22 cellular contexts compared by ENCODE assay signal in the genomic region with DNA sequence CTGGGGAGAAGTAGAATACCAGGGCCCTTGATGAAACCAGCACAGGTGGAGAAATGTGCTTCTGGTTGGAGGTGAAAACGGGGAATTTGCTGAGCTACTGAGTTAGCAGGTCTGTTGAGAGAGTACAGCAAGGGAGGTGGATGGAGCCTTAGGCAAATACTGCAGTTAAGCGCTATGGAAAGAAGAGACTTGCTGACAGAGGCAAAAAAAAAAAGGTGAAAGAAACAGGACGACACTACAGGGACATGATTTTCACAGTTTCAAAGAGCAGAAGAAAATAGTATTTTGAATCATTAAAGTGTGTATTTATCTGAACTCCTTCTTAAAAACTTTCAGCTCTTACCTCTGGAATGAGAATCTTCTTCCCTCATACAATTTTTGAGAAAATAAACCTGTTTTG.
DNase-seq lines count a peak whose midpoint lies in the region; ATAC-seq, FAIRE-seq and TF ChIP-seq lines count a peak whose summit lies in the region.
"Had no signal": no experiment of that assay in that cellular context is flagged by ENCODE, and none has a peak within 500 bp of the region (broad histone marks: within the 10 kb centered on the region; RNA-seq: fewer than 3 reads in every experiment).

No MANE protein-coding gene starts in this region.

- H3K4me3 ChIP-seq in HepG2 (replicated peaks in 1 of 3; ENCODE audit: insufficient read depth in 1 of 3, low read depth in 2 of 3, low read length in 3 of 3), result no peak overlapping the region
- H3K4me3 ChIP-seq in right lobe of liver, result no peak overlapping the region
- peak overlapping the region; percentile 21 for H3K4me3 ChIP-seq in parathyroid adenoma (ENCODE audit: low read depth, low read length)
- H3K4me3 ChIP-seq: BLaER1 treated with 17β-estradiol and CSF1 and Interleukin-3, amounts not matched to agents 10 nM and 100 nM; GM12878; GM23248 had no signal

- 26% methylated on average over 3 of the region's 3 CpGs for WGBS in HepG2 (ENCODE audit: low lambda C conversion rate)
- 90% methylated on average over 3 of the region's 3 CpGs for WGBS in right lobe of liver (ENCODE audit: insufficient coverage, low coverage, low lambda C conversion rate, missing lambda C conversion rate)

- BruUV-seq in HepG2 (replicated peaks; lab: Mats Ljungman, UMichigan), result no TSS peak

- TF ChIP-seq POLR2A in HepG2 (IDR thresholded peaks at IDR 0.05; ENCODE audit: insufficient read depth in 1 of 2, low read depth in 2 of 2, low read length in 2 of 2) (no peak), right lobe of liver (IDR thresholded peaks at IDR 0.05) (no peak)

- CTCF ChIA-PET in HepG2 (lab: Yijun Ruan, JAX; ENCODE audit: low intra/inter-chr PET ratio, low total read pairs), result no interaction called here

- TF ChIP-seq CTCF in HepG2 (CRISPR knock-in tag; IDR thresholded peaks at IDR 0.05) (no peak), right lobe of liver (IDR thresholded peaks at IDR 0.05) (no peak), parathyroid adenoma (IDR thresholded peaks at IDR 0.05) (no peak)

- ATAC-seq in HepG2 (no peak), right lobe of liver (no peak), HG03521 (IDR thresholded peaks at IDR 0.05; ENCODE audit: unreplicated experiment) (no peak)
- ATAC-seq: GM12878 had no signal

- DNase-seq in HepG2 (ENCODE audit: low spot score) (no peak), right lobe of liver (no peak), RPMI8226 (peak; percentile 52), COR-L47 (lab: John Stamatoyannopoulos, UW) (no peak)
- DNase-seq: ACHN; AML-193; BE2C; CD4-positive, alpha-beta T cell; CD8-positive, alpha-beta memory T cell; DMS153; DND-41; GDM1; GM23248; H7; HCEC 1CT had no signal

- intact Hi-C loops in HepG2 (cut with micrococcal nuclease; ENCODE audit: unreplicated experiment), result no loop called here
- intact Hi-C loops in right lobe of liver (cut with DNase I), result no loop called here

- POLR2A ChIA-PET in HepG2 (lab: Yijun Ruan, JAX), result no interaction called here

- no peak for FAIRE-seq in HepG2 (lab: Jason Lieb, UNC)
- FAIRE-seq: A204.1, GM12878, GM19239 had no signal

- H3K79me2 ChIP-seq in HepG2 (ENCODE audit: insufficient read depth, low read length) (no peaks in the 10 kb centered on the region), parathyroid adenoma (peaks cover 12% of the 10 kb centered on the region)

- TF ChIP-seq EP300 in HepG2 (IDR thresholded peaks at IDR 0.05; ENCODE audit: low read depth in 2 of 2, low read length in 2 of 2), result no peak
- no peak for TF ChIP-seq EP300 in HepG2 (CRISPR knock-in tag; IDR thresholded peaks at IDR 0.05; ENCODE audit: borderline replicate concordance)

- no peak overlapping the region for H3K9ac ChIP-seq in HepG2 (ENCODE audit: insufficient read depth, low read depth, low read length)
- no peak overlapping the region for H3K9ac ChIP-seq in parathyroid adenoma
- H3K9ac ChIP-seq: BLaER1 treated with 17β-estradiol and CSF1 and Interleukin-3, amounts not matched to agents 10 nM and 100 nM; GM23248 had no signal

- H3K36me3 ChIP-seq in HepG2 (replicated peaks in 1 of 2; ENCODE audit: control insufficient read depth in 1 of 2, insufficient read depth in 2 of 2, low read length in 2 of 2), result no peaks in the 10 kb centered on the region
- H3K36me3 ChIP-seq in right lobe of liver, result no peaks in the 10 kb centered on the region
- H3K36me3 ChIP-seq in parathyroid adenoma (ENCODE audit: control insufficient read depth, insufficient read depth, low read length), result peaks cover 13% of the 10 kb centered on the region
- H3K36me3 ChIP-seq: BE2C; BLaER1 treated with 17β-estradiol and CSF1 and Interleukin-3, amounts not matched to agents 10 nM and 100 nM had no signal

- no peak overlapping the region for H3K4me2 ChIP-seq in HepG2 (ENCODE audit: low read depth, low read length)
- peak overlapping the region; percentile 18 for H3K4me2 ChIP-seq in parathyroid adenoma (ENCODE audit: low read length)
- H3K4me2 ChIP-seq: BLaER1 treated with 17β-estradiol and CSF1 and Interleukin-3, amounts not matched to agents 10 nM and 100 nM had no signal

- H4K20me1 ChIP-seq in HepG2 (ENCODE audit: insufficient read depth, low read length), result no peaks in the 10 kb centered on the region
- H4K20me1 ChIP-seq: BLaER1 treated with 17β-estradiol and CSF1 and Interleukin-3, amounts not matched to agents 10 nM and 100 nM had no signal

- H2AFZ ChIP-seq in HepG2 (ENCODE audit: low read length) (no peak overlapping the region), parathyroid adenoma (no peak overlapping the region)
- H2AFZ ChIP-seq: GM23248 had no signal

- no peak overlapping the region for H3K27ac ChIP-seq in HepG2 (ENCODE audit: extremely low read length, insufficient read depth, low read length)
- no peak overlapping the region for H3K27ac ChIP-seq in right lobe of liver
- peak overlapping the region; percentile 84 for H3K27ac ChIP-seq in parathyroid adenoma
- H3K27ac ChIP-seq: 22Rv1; BLaER1 treated with 17β-estradiol and CSF1 and Interleukin-3, amounts not matched to agents 10 nM and 100 nM; GM23248 had no signal

- H3K4me1 ChIP-seq in HepG2 (ENCODE audit: insufficient read depth, low read length) (no peaks in the 10 kb centered on the region), right lobe of liver (no peaks in the 10 kb centered on the region), parathyroid adenoma (peaks cover 56% of the 10 kb centered on the region)
- H3K4me1 ChIP-seq: BE2C; BLaER1 treated with 17β-estradiol and CSF1 and Interleukin-3, amounts not matched to agents 10 nM and 100 nM had no signal

- no peaks in the 10 kb centered on the region for H3K27me3 ChIP-seq in HepG2 (ENCODE audit: control insufficient read depth in 1 of 2, insufficient read depth in 2 of 2, low read length in 2 of 2)
- no peaks in the 10 kb centered on the region for H3K27me3 ChIP-seq in right lobe of liver
- H3K27me3 ChIP-seq in parathyroid adenoma (ENCODE audit: control insufficient read depth, insufficient read depth, low read length), result no peaks in the 10 kb centered on the region
- H3K27me3 ChIP-seq: BE2C; BLaER1 treated with 17β-estradiol and CSF1 and Interleukin-3, amounts not matched to agents 10 nM and 100 nM had no signal

- no peak for TF ChIP-seq RAD21 in HepG2 (CRISPR knock-in tag; IDR thresholded peaks at IDR 0.05)

- H3K9me3 ChIP-seq in HepG2 (ENCODE audit: low read length) (no peaks in the 10 kb centered on the region), right lobe of liver (no peaks in the 10 kb centered on the region), parathyroid adenoma (ENCODE audit: control insufficient read depth, low read length) (no peaks in the 10 kb centered on the region)
- H3K9me3 ChIP-seq: BE2C; BLaER1 treated with 17β-estradiol and CSF1 and Interleukin-3, amounts not matched to agents 10 nM and 100 nM had no signal

- in situ Hi-C loops in HepG2 (cut with HindIII; ENCODE audit: extremely low pct_ligation_motif_present, low pct_unique_long_range_greater_than_20kb), result no loop called here

TF ChIP-seq in HepG2, 621 proteins besides CTCF, POLR2A, EP300 and RAD21:
- TF ChIP-seq MAFF (IDR thresholded peaks at IDR 0.05; ENCODE audit: low read depth, low read length), result peak; percentile 56; the same call in 1 of the 2 replicates
- TF ChIP-seq MAFK (conservative IDR thresholded peaks at IDR 0.05 in 1 of 2, IDR thresholded peaks at IDR 0.05 in 1 of 2; ENCODE audit: low read length in 2 of 2), result peak; percentile 42 to 82; a peak in 3 of 4 replicates
- TF ChIP-seq, protein P1, sequence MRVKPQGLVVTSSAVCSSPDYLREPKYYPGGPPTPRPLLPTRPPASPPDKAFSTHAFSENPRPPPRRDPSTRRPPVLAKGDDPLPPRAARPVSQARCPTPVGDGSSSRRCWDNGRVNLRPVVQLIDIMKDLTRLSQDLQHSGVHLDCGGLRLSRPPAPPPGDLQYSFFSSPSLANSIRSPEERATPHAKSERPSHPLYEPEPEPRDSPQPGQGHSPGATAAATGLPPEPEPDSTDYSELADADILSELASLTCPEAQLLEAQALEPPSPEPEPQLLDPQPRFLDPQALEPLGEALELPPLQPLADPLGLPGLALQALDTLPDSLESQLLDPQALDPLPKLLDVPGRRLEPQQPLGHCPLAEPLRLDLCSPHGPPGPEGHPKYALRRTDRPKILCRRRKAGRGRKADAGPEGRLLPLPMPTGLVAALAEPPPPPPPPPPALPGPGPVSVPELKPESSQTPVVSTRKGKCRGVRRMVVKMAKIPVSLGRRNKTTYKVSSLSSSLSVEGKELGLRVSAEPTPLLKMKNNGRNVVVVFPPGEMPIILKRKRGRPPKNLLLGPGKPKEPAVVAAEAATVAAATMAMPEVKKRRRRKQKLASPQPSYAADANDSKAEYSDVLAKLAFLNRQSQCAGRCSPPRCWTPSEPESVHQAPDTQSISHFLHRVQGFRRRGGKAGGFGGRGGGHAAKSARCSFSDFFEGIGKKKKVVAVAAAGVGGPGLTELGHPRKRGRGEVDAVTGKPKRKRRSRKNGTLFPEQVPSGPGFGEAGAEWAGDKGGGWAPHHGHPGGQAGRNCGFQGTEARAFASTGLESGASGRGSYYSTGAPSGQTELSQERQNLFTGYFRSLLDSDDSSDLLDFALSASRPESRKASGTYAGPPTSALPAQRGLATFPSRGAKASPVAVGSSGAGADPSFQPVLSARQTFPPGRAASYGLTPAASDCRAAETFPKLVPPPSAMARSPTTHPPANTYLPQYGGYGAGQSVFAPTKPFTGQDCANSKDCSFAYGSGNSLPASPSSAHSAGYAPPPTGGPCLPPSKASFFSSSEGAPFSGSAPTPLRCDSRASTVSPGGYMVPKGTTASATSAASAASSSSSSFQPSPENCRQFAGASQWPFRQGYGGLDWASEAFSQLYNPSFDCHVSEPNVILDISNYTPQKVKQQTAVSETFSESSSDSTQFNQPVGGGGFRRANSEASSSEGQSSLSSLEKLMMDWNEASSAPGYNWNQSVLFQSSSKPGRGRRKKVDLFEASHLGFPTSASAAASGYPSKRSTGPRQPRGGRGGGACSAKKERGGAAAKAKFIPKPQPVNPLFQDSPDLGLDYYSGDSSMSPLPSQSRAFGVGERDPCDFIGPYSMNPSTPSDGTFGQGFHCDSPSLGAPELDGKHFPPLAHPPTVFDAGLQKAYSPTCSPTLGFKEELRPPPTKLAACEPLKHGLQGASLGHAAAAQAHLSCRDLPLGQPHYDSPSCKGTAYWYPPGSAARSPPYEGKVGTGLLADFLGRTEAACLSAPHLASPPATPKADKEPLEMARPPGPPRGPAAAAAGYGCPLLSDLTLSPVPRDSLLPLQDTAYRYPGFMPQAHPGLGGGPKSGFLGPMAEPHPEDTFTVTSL (CRISPR knock-in tag; IDR thresholded peaks at IDR 0.05; ENCODE audit: borderline replicate concordance), result no peak
